In the genomic region with DNA sequence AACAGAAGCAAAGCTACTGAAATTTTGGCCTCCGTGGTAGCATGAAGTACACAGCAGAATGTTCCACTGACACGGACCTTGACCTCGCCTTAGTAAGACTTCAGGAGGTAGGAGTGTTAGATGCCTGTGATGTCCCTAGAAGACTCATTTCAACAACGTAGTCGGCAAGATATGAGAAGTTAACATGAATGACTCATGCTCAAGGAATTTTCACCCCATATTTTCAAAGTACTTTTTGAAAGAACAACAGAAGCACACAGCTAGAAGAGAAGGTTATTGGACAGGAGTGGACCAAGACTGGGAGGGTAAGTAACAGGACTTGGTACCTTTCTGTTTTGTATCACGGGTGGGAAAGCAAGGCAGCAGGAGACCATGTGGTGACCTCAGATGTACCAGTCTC, we compare ENCODE assay signal across 17 cellular contexts.
DNase-seq lines count a peak whose midpoint lies in the region; ATAC-seq, FAIRE-seq and TF ChIP-seq lines count a peak whose summit lies in the region.
"Had no signal": no experiment of that assay in that cellular context is flagged by ENCODE, and none has a peak within 500 bp of the region (broad histone marks: within the 10 kb centered on the region; RNA-seq: fewer than 3 reads in every experiment).

No MANE protein-coding gene starts in this region.

- FAIRE-seq in H54 (lab: Jason Lieb, UNC): peak; percentile 23

- ATAC-seq in GM19397 (IDR thresholded peaks at IDR 0.05; ENCODE audit: unreplicated experiment): no peak
- ATAC-seq: gastrocnemius medialis; naive thymus-derived CD8-positive, alpha-beta T cell; sciatic nerve had no signal

- no peak for TF ChIP-seq POLR2A in H54 (IDR thresholded peaks at IDR 0.05; ENCODE audit: low read depth, low read length)

- TF ChIP-seq CTCF in epithelial cell of proximal tubule (conservative IDR thresholded peaks at IDR 0.05; ENCODE audit: low read depth, low read length): no peak
- no peak for TF ChIP-seq CTCF in retinal pigment epithelial cell (conservative IDR thresholded peaks at IDR 0.05; ENCODE audit: low read depth, low read length)

- H3K4me3 ChIP-seq in epithelial cell of proximal tubule (ENCODE audit: low read depth, low read length): no peak overlapping the region
- H3K4me3 ChIP-seq in retinal pigment epithelial cell (ENCODE audit: low read length): no peak overlapping the region
- H3K4me3 ChIP-seq: gastrocnemius medialis, suprapubic skin had no signal

- DNase-seq in H54 (ENCODE audit: insufficient read length, low spot score): peak; percentile 61
- peak; percentile 71 for DNase-seq in RKO (ENCODE audit: low spot score)
- DNase-seq in epithelial cell of proximal tubule (ENCODE audit: low read depth): peak; percentile 48
- DNase-seq in retinal pigment epithelial cell (ENCODE audit: low read depth): peak; percentile 24
- DNase-seq in GF-D8 (lab: John Stamatoyannopoulos, UW): no peak
- DNase-seq in NCI-H128 (lab: John Stamatoyannopoulos, UW; ENCODE audit: unreplicated experiment): no peak
- no peak for DNase-seq in NCI-H2029 treated with DMSO at 0.1 percent for 48 hours (lab: John Stamatoyannopoulos, UW)
- DNase-seq: activated naive CD8-positive, alpha-beta T cell treated with anti-CD3 and anti-CD28 coated beads for 36 hours; CD8-positive, alpha-beta memory T cell; gastrocnemius medialis; naive thymus-derived CD8-positive, alpha-beta T cell; NCI-H1092; NCI-H510A treated with DMSO at 0.1 percent for 48 hours; SIG-M5 had no signal

Comparison
In these comparisons a context has a peak if more than half of its experiments do, and no peak if none do; other contexts are left out.
1. DNase-seq: peak in H54 (single experiment), RKO (single experiment), epithelial cell of proximal tubule (single experiment) and retinal pigment epithelial cell (single experiment); none in GF-D8 (single experiment), NCI-H128 (single experiment) and NCI-H2029 treated with DMSO at 0.1 percent for 48 hours (single experiment).